ENCODE assay signal across 8 cellular contexts in the genomic region with DNA sequence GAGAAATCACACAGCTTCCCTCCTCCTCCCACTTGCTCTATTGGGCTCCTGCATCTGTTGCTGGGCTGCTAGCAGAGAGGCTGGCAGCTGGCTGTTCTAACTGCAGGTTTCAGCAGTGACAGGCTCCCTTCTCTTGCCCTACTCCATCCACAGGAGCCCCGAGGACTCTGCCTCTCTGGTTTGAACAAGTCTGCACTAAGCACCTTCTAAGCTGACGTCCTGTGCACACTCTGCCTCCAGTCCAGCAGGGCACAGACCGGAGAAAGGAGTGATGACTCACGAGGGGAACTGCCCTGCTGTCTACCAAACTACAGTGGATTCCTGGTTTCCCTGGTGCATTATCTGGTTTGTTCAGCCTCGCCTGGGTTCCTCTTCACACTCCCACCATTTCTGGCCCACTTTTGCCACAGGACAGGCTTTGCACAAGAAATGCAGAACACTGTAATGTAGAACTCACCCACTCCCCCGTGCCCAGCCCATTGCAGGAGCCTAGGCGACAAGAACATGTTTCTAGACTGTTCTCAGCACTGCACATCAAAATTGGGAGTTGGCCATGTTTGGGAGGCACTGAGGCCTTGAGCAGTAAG. TPM values are rescaled to one million over a fixed set of nuclear protein-coding genes. Genes with fewer than 3 reads are reported as not detected.
A peak's percentile ranks its signal among the peaks of the same experiment; 100 is the strongest.
DNase-seq lines count a peak whose midpoint lies in the region; ATAC-seq and TF ChIP-seq lines count a peak whose summit lies in the region.

No MANE protein-coding gene starts in this region.

- WGBS in heart left ventricle, 4 donors = 76 to 85% (median 79%) methylated on average over 7 of the region's 7 CpGs

- H3K4me3 ChIP-seq in heart left ventricle (no peak overlapping the region), uterus (no peak overlapping the region)

- TF ChIP-seq CTCF in heart left ventricle (IDR thresholded peaks at IDR 0.05) = no peak
- no peak for TF ChIP-seq CTCF in uterus (IDR thresholded peaks at IDR 0.05)

- peaks cover 0 to 5% (median 0%) of the 10 kb centered on the region in 12 donors for H3K9me3 ChIP-seq in heart left ventricle
- no peaks in the 10 kb centered on the region for H3K9me3 ChIP-seq in uterus

- H3K4me1 Mint-ChIP-seq in stimulated activated naive CD8-positive, alpha-beta T cell treated with anti-CD3 and anti-CD28 coated beads, Interleukin-15, Interleukin-2, amounts not matched to agents 100 ng/mL and 50 ng/mL, for 24 hours (ENCODE audit: low read depth) = peaks cover 99% of the 10 kb centered on the region

- intact Hi-C loops in heart left ventricle (cut with DNase I) (no loop called here), uterus (cut with DNase I; ENCODE audit: low total_unique reads) (no loop called here)

- DNase-seq in activated effector memory CD4-positive, alpha-beta T cell treated with anti-CD3 and anti-CD28 coated beads, Interleukin-2, amount 50 U/mL, for 16 hours = peak; percentile 76
- no peak for DNase-seq in activated effector memory CD4-positive, alpha-beta T cell treated with Interleukin-2 at 50 U/mL for 16 hours
- peak; percentile 35 for DNase-seq in T-helper 22 cell (ENCODE audit: low read depth)
- peak in 2 of 5 donors; percentile 46 to 48 for DNase-seq in heart left ventricle
- DNase-seq in NCI-H2196 treated with DMSO at 0.1 percent for 48 hours (lab: John Stamatoyannopoulos, UW; ENCODE audit: unreplicated experiment) = no peak
- DNase-seq in uterus = no peak

- H3K27me3 ChIP-seq in heart left ventricle (peaks cover 0 to 3% (median 0%) of the 10 kb centered on the region in 9 donors), uterus (no peaks in the 10 kb centered on the region)

- H3K36me3 ChIP-seq in heart left ventricle = no peaks in the 10 kb centered on the region
- no peaks in the 10 kb centered on the region for H3K36me3 ChIP-seq in uterus

- H3K4me1 ChIP-seq in heart left ventricle (peaks cover 0 to 89% (median 0%) of the 10 kb centered on the region in 12 donors), uterus (no peaks in the 10 kb centered on the region)

- no peaks in the 10 kb centered on the region for H3K27me3 Mint-ChIP-seq in stimulated activated naive CD8-positive, alpha-beta T cell treated with anti-CD3 and anti-CD28 coated beads, Interleukin-15, Interleukin-2, amounts not matched to agents 100 ng/mL and 50 ng/mL, for 24 hours

- H3K36me3 Mint-ChIP-seq in stimulated activated naive CD8-positive, alpha-beta T cell treated with anti-CD3 and anti-CD28 coated beads, Interleukin-15, Interleukin-2, amounts not matched to agents 100 ng/mL and 50 ng/mL, for 24 hours (ENCODE audit: low read depth) = peaks cover 6% of the 10 kb centered on the region

- ATAC-seq in heart left ventricle (peak in 3 of 4 donors; percentile 47 to 73 (median 72)), HG03521 (IDR thresholded peaks at IDR 0.05; ENCODE audit: unreplicated experiment) (no peak)

- H3K27ac Mint-ChIP-seq in stimulated activated naive CD8-positive, alpha-beta T cell treated with anti-CD3 and anti-CD28 coated beads, Interleukin-15, Interleukin-2, amounts not matched to agents 100 ng/mL and 50 ng/mL, for 24 hours = peak overlapping the region; percentile 2

- peaks cover 8% of the 10 kb centered on the region for H3K9me3 Mint-ChIP-seq in stimulated activated naive CD8-positive, alpha-beta T cell treated with anti-CD3 and anti-CD28 coated beads, Interleukin-15, Interleukin-2, amounts not matched to agents 100 ng/mL and 50 ng/mL, for 24 hours

- H3K27ac ChIP-seq in heart left ventricle (peak overlapping the region in 7 of 12 donors; percentile 11 to 95 (median 48)), uterus (no peak overlapping the region)

- no peak overlapping the region for H3K4me3 Mint-ChIP-seq in stimulated activated naive CD8-positive, alpha-beta T cell treated with anti-CD3 and anti-CD28 coated beads, Interleukin-15, Interleukin-2, amounts not matched to agents 100 ng/mL and 50 ng/mL, for 24 hours

- TF ChIP-seq POLR2A in heart left ventricle (IDR thresholded peaks at IDR 0.05) (peak in 1 of 2 donors; percentile 12), uterus (IDR thresholded peaks at IDR 0.05) (no peak)

RNA-seq across cellular contexts. Expression of a gene that starts 26.0 kb away (rescaled TPM):
- total RNA-seq in heart left ventricle (10 to 100 TPM in 2 of 9 donors, 1 to 10 TPM in 7; 2.1 to 49.0 (median 6.3) TPM), uterus (10 to 100 TPM in 3 of 4 donors, 1 to 10 TPM in 1; 6.8 to 45.9 (median 11.1) TPM)
- 1 to 10 TPM; 3.7 to 3.9 TPM for polyA plus RNA-seq in heart left ventricle

Comparison
In these comparisons a context has a peak if more than half of its experiments do, and no peak if none do; other contexts are left out.
1. DNase-seq: peak in activated effector memory CD4-positive, alpha-beta T cell treated with anti-CD3 and anti-CD28 coated beads, Interleukin-2, amount 50 U/mL, for 16 hours (single experiment) and T-helper 22 cell (single experiment); none in activated effector memory CD4-positive, alpha-beta T cell treated with Interleukin-2 at 50 U/mL for 16 hours (single experiment), NCI-H2196 treated with DMSO at 0.1 percent for 48 hours (single experiment) and uterus (0 of 2).
2. H3K27ac ChIP-seq: peak in heart left ventricle (7 of 12); none in uterus (0 of 2).